14 cellular contexts compared by ENCODE assay signal in genomic region chr5:173165193-173165988, GRCh38. TPM values are rescaled to one million over a fixed set of nuclear protein-coding genes. Genes with fewer than 3 reads are reported as not detected.
DNase-seq lines count a peak whose midpoint lies in the region; ATAC-seq and TF ChIP-seq lines count a peak whose summit lies in the region.
"Had no signal": no experiment of that assay in that cellular context is flagged by ENCODE, and none has a peak within 500 bp of the region (broad histone marks: within the 10 kb centered on the region; RNA-seq: fewer than 3 reads in every experiment).

No MANE protein-coding gene starts in this region.

- H3K27ac ChIP-seq in foreskin keratinocyte (no peak overlapping the region), hepatocyte (no peak overlapping the region), psoas muscle (peak overlapping the region; percentile 36)
- H3K27ac ChIP-seq: GM23248, RWPE1 had no signal

- TF ChIP-seq CTCF in foreskin keratinocyte (conservative IDR thresholded peaks at IDR 0.05): no peak
- TF ChIP-seq CTCF in hepatocyte (IDR thresholded peaks at IDR 0.05; ENCODE audit: poor library complexity): no peak
- TF ChIP-seq CTCF in psoas muscle (IDR thresholded peaks at IDR 0.05): no peak
- no peak for TF ChIP-seq CTCF in mesothelial cell of epicardium (IDR thresholded peaks at IDR 0.05; ENCODE audit: unreplicated experiment)

- WGBS in hepatocyte (ENCODE audit: low lambda C conversion rate, missing lambda C conversion rate): 88% methylated on average over 2 of the region's 2 CpGs
- WGBS in psoas muscle, 3 donors: 51 to 70% (median 64%) methylated on average over 2 of the region's 2 CpGs

- H3K27me3 Mint-ChIP-seq in mesothelial cell of epicardium (ENCODE audit: low read depth): no peaks in the 10 kb centered on the region
- H3K27me3 Mint-ChIP-seq: CD4-positive, CD25-positive, alpha-beta regulatory T cell had no signal

- DNase-seq in HuH-7 (ENCODE audit: low spot score): peak; percentile 20
- DNase-seq in foreskin keratinocyte: no peak
- DNase-seq in hepatocyte (ENCODE audit: low spot score): peak; percentile 20
- DNase-seq in psoas muscle: no peak
- DNase-seq in retina: no peak
- no peak for DNase-seq in mesothelial cell of epicardium (ENCODE audit: low spot score in 2 of 2, unreplicated experiment in 2 of 2)
- no peak for DNase-seq in MG63
- DNase-seq in iPS-NIHi11 (ENCODE audit: low spot score): no peak
- DNase-seq: NCI-H1048; NCI-H2107; NK-92 treated with Interleukin-12 subunit alpha and Interleukin-12 subunit beta, amount 100 ng/mL, for 24 hours had no signal

- H3K4me1 ChIP-seq in foreskin keratinocyte (no peaks in the 10 kb centered on the region), hepatocyte (ENCODE audit: insufficient read depth) (no peaks in the 10 kb centered on the region), psoas muscle (no peaks in the 10 kb centered on the region)

- H3K9me3 Mint-ChIP-seq in mesothelial cell of epicardium: no peaks in the 10 kb centered on the region

- no peak overlapping the region for H3K4me3 ChIP-seq in hepatocyte
- H3K4me3 ChIP-seq in psoas muscle: no peak overlapping the region
- no peak overlapping the region for H3K4me3 ChIP-seq in MG63
- H3K4me3 ChIP-seq: GM23248 had no signal

- no peaks in the 10 kb centered on the region for H4K20me1 ChIP-seq in hepatocyte (ENCODE audit: insufficient read depth, poor library complexity, severe bottlenecking)

- H3K27me3 ChIP-seq in foreskin keratinocyte: no peaks in the 10 kb centered on the region
- H3K27me3 ChIP-seq in hepatocyte: no peaks in the 10 kb centered on the region
- H3K27me3 ChIP-seq in psoas muscle (ENCODE audit: insufficient read depth in 3 of 3, low read length in 2 of 3): no peaks in the 10 kb centered on the region
- H3K27me3 ChIP-seq in MG63: no peaks in the 10 kb centered on the region

- peak; percentile 47 for ATAC-seq in foreskin keratinocyte
- ATAC-seq in psoas muscle: peak; percentile 56 to 76 (median 70)

- H2AFZ ChIP-seq in hepatocyte: no peak overlapping the region
- H2AFZ ChIP-seq: GM23248 had no signal

- peaks cover 2% of the 10 kb centered on the region for H3K4me1 Mint-ChIP-seq in mesothelial cell of epicardium

- H3K27ac Mint-ChIP-seq in mesothelial cell of epicardium: no peak overlapping the region
- H3K27ac Mint-ChIP-seq: CD4-positive, CD25-positive, alpha-beta regulatory T cell had no signal

- no peak overlapping the region for H3K4me2 ChIP-seq in hepatocyte

- H3K36me3 Mint-ChIP-seq in mesothelial cell of epicardium: peaks cover 16% of the 10 kb centered on the region

- no peaks in the 10 kb centered on the region for H3K79me2 ChIP-seq in hepatocyte

- intact Hi-C loops in psoas muscle (cut with DNase I): loop anchor here in 1 of 2 donors (5.0 kb wide), 1 partner anchor 117 kb away; no protein-coding TSS in a partner anchor

- H3K36me3 ChIP-seq in hepatocyte (replicated peaks; ENCODE audit: insufficient read depth, low read depth) (no peaks in the 10 kb centered on the region), psoas muscle (ENCODE audit: insufficient read depth in 1 of 2, low read depth in 1 of 2) (peaks cover 2 to 46% of the 10 kb centered on the region in 2 donors), MG63 (peaks cover 35% of the 10 kb centered on the region)

- H3K9me2 ChIP-seq in hepatocyte (replicated peaks; ENCODE audit: insufficient read depth): no peaks in the 10 kb centered on the region

- no peak overlapping the region for H3K4me3 Mint-ChIP-seq in mesothelial cell of epicardium
- H3K4me3 Mint-ChIP-seq: CD4-positive, CD25-positive, alpha-beta regulatory T cell had no signal

- H3K9me3 ChIP-seq in hepatocyte (ENCODE audit: low read depth): no peaks in the 10 kb centered on the region
- H3K9me3 ChIP-seq in psoas muscle: no peaks in the 10 kb centered on the region
- no peaks in the 10 kb centered on the region for H3K9me3 ChIP-seq in MG63

RNA-seq across cellular contexts. Expression of gene BNIP1, which starts 21.1 kb away (rescaled TPM):
- total RNA-seq in foreskin keratinocyte (14.5 and 15.3 TPM in 2 replicates), hepatocyte (11.7 and 14.7 TPM in 2 replicates), psoas muscle (10 to 100 TPM in 2 of 4 donors, 1 to 10 TPM in 2; 8.4 to 15.1 (median 11.5) TPM), mesothelial cell of epicardium (10.8 to 12.2 TPM (median 11.2 TPM) in 3 replicates)
- polyA plus RNA-seq in foreskin keratinocyte (17.9 and 18.0 TPM in 2 replicates), hepatocyte (8.8 and 13.1 TPM in 2 replicates), psoas muscle (10 to 100 TPM; 14.2 to 22.9 (median 21.4) TPM)
- 35.4 and 47.6 TPM in 2 replicates for total RNA-seq in MG63 (2014; rRNA removed; shearing (Covaris generic); ENCODE audit: low replicate concordance)

Comparison
In these comparisons a context has a peak if more than half of its experiments do, and no peak if none do; other contexts are left out.
1. DNase-seq: peak in HuH-7 (single experiment) and hepatocyte (single experiment); none in foreskin keratinocyte (0 of 2), psoas muscle (0 of 2), retina (single experiment), mesothelial cell of epicardium (0 of 2), MG63 (single experiment) and iPS-NIHi11 (single experiment).